12 cellular contexts compared by ENCODE assay signal in genomic region chr17:348692-349425, GRCh38. TPM values are rescaled to one million over a fixed set of nuclear protein-coding genes. Genes with fewer than 3 reads are reported as not detected.
A peak's percentile ranks its signal among the peaks of the same experiment; 100 is the strongest.
DNase-seq lines count a peak whose midpoint lies in the region; ATAC-seq, FAIRE-seq and TF ChIP-seq lines count a peak whose summit lies in the region.
"Had no signal": no experiment of that assay in that cellular context is flagged by ENCODE, and none has a peak within 500 bp of the region (broad histone marks: within the 10 kb centered on the region; RNA-seq: fewer than 3 reads in every experiment).

No MANE protein-coding gene starts in this region.

- H3K79me1 ChIP-seq in H1 (ENCODE audit: low read depth, low read length): no peaks in the 10 kb centered on the region

- H4K5ac ChIP-seq in H1 (ENCODE audit: insufficient read length, low read depth, low read length): no peak overlapping the region

- no peaks in the 10 kb centered on the region for H3K79me2 ChIP-seq in H1 (ENCODE audit: control insufficient read depth in 1 of 2, insufficient read depth in 2 of 2, low read length in 2 of 2)

- no peak for FAIRE-seq in H1 (lab: Jason Lieb, UNC)
- FAIRE-seq: A204.1 had no signal

- TF ChIP-seq EP300 in H1 (IDR thresholded peaks at IDR 0.05; ENCODE audit: borderline replicate concordance in 1 of 2, low read depth in 2 of 2, low read length in 2 of 2) (no peak), transverse colon (IDR thresholded peaks at IDR 0.05; ENCODE audit: low read depth) (no peak)

- H3K4me3 ChIP-seq in H1 (ENCODE audit: extremely low read depth in 1 of 4, insufficient read depth in 2 of 4, low read depth in 3 of 4, low read length in 4 of 4) (no peak overlapping the region), lower lobe of right lung (no peak overlapping the region), transverse colon (no peak overlapping the region)

- H3K36me3 ChIP-seq in H1 (ENCODE audit: control insufficient read depth in 2 of 4, insufficient read depth in 4 of 4, low read length in 3 of 4) (no peaks in the 10 kb centered on the region), lower lobe of right lung (no peaks in the 10 kb centered on the region), transverse colon (no peaks in the 10 kb centered on the region)

- in situ Hi-C loops in transverse colon (cut with MboI; ENCODE audit: low pct_ligation_motif_present in 1 of 4, low pct_unique_long_range_greater_than_20kb in 1 of 4, low sequenced_read_pairs in 3 of 4): no loop called here

- H3K23me2 ChIP-seq in H1 (ENCODE audit: low read depth, low read length): peaks cover 7% of the 10 kb centered on the region; the same call in 1 of the 2 replicates

- no peak overlapping the region for H2AFZ ChIP-seq in H1 (ENCODE audit: low read length)

- H3K27me3 ChIP-seq in H1 (replicated peaks in 1 of 4; ENCODE audit: control insufficient read depth in 3 of 4, extremely low read depth in 1 of 4, insufficient read depth in 3 of 4, low read length in 3 of 4) (no peaks in the 10 kb centered on the region), lower lobe of right lung (ENCODE audit: low read depth) (no peaks in the 10 kb centered on the region), transverse colon (no peaks in the 10 kb centered on the region)

- no peak overlapping the region for H4K91ac ChIP-seq in H1 (replicated peaks; ENCODE audit: insufficient read length, low read length)

- peak overlapping the region; percentile 4 for H3K4ac ChIP-seq in H1 (replicated peaks; ENCODE audit: insufficient read length, low read depth, low read length)

- H2AK5ac ChIP-seq in H1 (ENCODE audit: low read depth, low read length): no peak overlapping the region

- no peak overlapping the region for H2BK120ac ChIP-seq in H1 (replicated peaks; ENCODE audit: low read depth, low read length)

- no peak overlapping the region for H2BK15ac ChIP-seq in H1 (ENCODE audit: low read length)

- TF ChIP-seq POLR2A in H1 (IDR thresholded peaks at IDR 0.05; ENCODE audit: control extremely low read depth in 1 of 2, low read depth in 2 of 2, low read length in 2 of 2) (no peak), transverse colon (IDR thresholded peaks at IDR 0.05) (no peak)

- no peak overlapping the region for H3K18ac ChIP-seq in H1 (ENCODE audit: extremely low read depth, low read length)

- POLR2A ChIA-PET in H1 (lab: Charles Lee; ENCODE audit: partially characterized antibody): no interaction called here

- no peak overlapping the region for H3K27ac ChIP-seq in H1 (ENCODE audit: low read depth, low read length)
- peak overlapping the region; percentile 93 for H3K27ac ChIP-seq in lower lobe of right lung
- peak overlapping the region; percentile 90 to 94 (median 92) for H3K27ac ChIP-seq in transverse colon

- H3K9me3 ChIP-seq in H1 (ENCODE audit: insufficient read depth in 2 of 2, low read depth in 1 of 2, low read length in 1 of 2) (no peaks in the 10 kb centered on the region), lower lobe of right lung (no peaks in the 10 kb centered on the region), transverse colon (no peaks in the 10 kb centered on the region)

- H4K20me1 ChIP-seq in H1 (replicated peaks in 1 of 2; ENCODE audit: control insufficient read depth in 1 of 2, insufficient read depth in 2 of 2, low read length in 2 of 2): peaks cover 0 to 3% of the 10 kb centered on the region in 2 experiments

- no peak overlapping the region for H2BK12ac ChIP-seq in H1 (ENCODE audit: low read depth, low read length)

- no peak overlapping the region for H3K56ac ChIP-seq in H1 (replicated peaks; ENCODE audit: insufficient read length, low read depth, low read length)

- no peak overlapping the region for H3K23ac ChIP-seq in H1 (ENCODE audit: insufficient read length)

- DNase-seq in NCI-H2081 (lab: John Stamatoyannopoulos, UW): peak; percentile 7 to 20
- DNase-seq in NCI-H2081 treated with DMSO at 0.1 percent for 48 hours (lab: John Stamatoyannopoulos, UW): no peak
- DNase-seq in H1 (ENCODE audit: low read depth in 1 of 2, low spot score in 2 of 2): no peak
- DNase-seq in lower lobe of right lung: peak; percentile 74
- peak; percentile 72 for DNase-seq in transverse colon
- no peak for DNase-seq in SIG-M5 treated with dmso at 0.1 percent for 504 hours (lab: John Stamatoyannopoulos, UW; ENCODE audit: unreplicated experiment)
- no peak for DNase-seq in stimulated activated naive CD4-positive, alpha-beta T cell (lab: John Stamatoyannopoulos, UW)
- DNase-seq: activated CD4-positive, alpha-beta memory T cell treated with anti-CD3 and anti-CD28 coated beads for 36 hours; NCI-H446; SW 1271 had no signal

- no peak overlapping the region for H3K4me2 ChIP-seq in H1 (ENCODE audit: insufficient read depth in 1 of 2, low read depth in 2 of 2, low read length in 2 of 2)

- intact Hi-C loops in lower lobe of right lung (cut with DNase I): no loop called here
- intact Hi-C loops in transverse colon (cut with DNase I; ENCODE audit: low total_unique reads): no loop called here

- TF ChIP-seq CTCF in H1 (IDR thresholded peaks at IDR 0.05; ENCODE audit: control extremely low read depth in 1 of 3, insufficient read depth in 1 of 3, low read depth in 1 of 3, low read length in 3 of 3) (no peak), lower lobe of right lung (IDR thresholded peaks at IDR 0.05) (no peak), transverse colon (IDR thresholded peaks at IDR 0.05) (no peak)

- no peak overlapping the region for H3K14ac ChIP-seq in H1 (ENCODE audit: insufficient read length)

- ATAC-seq in lower lobe of right lung (peak; percentile 10 to 55), HG03521 (IDR thresholded peaks at IDR 0.05; ENCODE audit: unreplicated experiment) (no peak)

- no peak overlapping the region; the same call in 1 of the 2 replicates for H4K8ac ChIP-seq in H1 (ENCODE audit: extremely low read depth, insufficient read depth, low read length)

- peaks cover 0 to 9% (median 3%) of the 10 kb centered on the region in 4 experiments; a peak in 4 of 7 replicates for H3K4me1 ChIP-seq in H1 (replicated peaks in 1 of 4; ENCODE audit: control insufficient read depth in 3 of 4, insufficient read depth in 4 of 4, low read length in 3 of 4)
- peaks cover 67% of the 10 kb centered on the region for H3K4me1 ChIP-seq in lower lobe of right lung
- peaks cover 14 to 59% (median 50%) of the 10 kb centered on the region in 4 donors for H3K4me1 ChIP-seq in transverse colon

- no peak overlapping the region for H3K9ac ChIP-seq in H1 (replicated peaks in 1 of 4; ENCODE audit: extremely low read depth in 1 of 4, low read depth in 3 of 4, low read length in 3 of 4)

- peak; percentile 19 to 27; a peak in 3 of 4 replicates for TF ChIP-seq RAD21 in H1 (IDR thresholded peaks at IDR 0.05 in 1 of 2, conservative IDR thresholded peaks at IDR 0.05 in 1 of 2; ENCODE audit: low read depth in 2 of 2, low read length in 2 of 2)

- WGBS in H1 (ENCODE audit: extremely low coverage in 1 of 2, insufficient coverage in 1 of 2, insufficient read length in 1 of 2, insufficient replicate concordance in 2 of 2, low coverage in 1 of 2, low lambda C conversion rate in 2 of 2, missing lambda C conversion rate in 1 of 2), 2 experiments: 78% methylated on average over 12 of the region's 12 CpGs; no CpG with 5 or more reads in 1 of the 2 experiments
- WGBS in transverse colon (ENCODE audit: low coverage in 1 of 2), 2 donors: 44 to 64% methylated on average over 10 to 12 of the region's 12 CpGs

- no peak overlapping the region for H2BK5ac ChIP-seq in H1 (ENCODE audit: low read depth, low read length)

- H2BK20ac ChIP-seq in H1 (ENCODE audit: low read length): no peak overlapping the region; the same call in 1 of the 2 replicates

- CTCF ChIA-PET in H1 (lab: Charles Lee; ENCODE audit: partially characterized antibody): interaction anchor here (0.6 kb wide), 1 partner anchor 57 kb away, joined by 3 read pairs; no protein-coding TSS in a partner anchor

TF ChIP-seq in H1, 55 proteins besides CTCF, POLR2A, EP300 and RAD21:
- no peak for TF ChIP-seq JUND (IDR thresholded peaks at IDR 0.05; ENCODE audit: low read length)
- no peak for TF ChIP-seq MAFK (IDR thresholded peaks at IDR 0.05; ENCODE audit: low read depth, low read length)
- TF ChIP-seq ASH2L (IDR thresholded peaks at IDR 0.05; ENCODE audit: low read length): no peak
- TF ChIP-seq, protein P1, sequence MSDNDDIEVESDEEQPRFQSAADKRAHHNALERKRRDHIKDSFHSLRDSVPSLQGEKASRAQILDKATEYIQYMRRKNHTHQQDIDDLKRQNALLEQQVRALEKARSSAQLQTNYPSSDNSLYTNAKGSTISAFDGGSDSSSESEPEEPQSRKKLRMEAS (IDR thresholded peaks at IDR 0.05): no peak
- no peak for TF ChIP-seq RFX5 (IDR thresholded peaks at IDR 0.05; ENCODE audit: borderline replicate concordance, low read depth, low read length)
- TF ChIP-seq SAP30 (IDR thresholded peaks at IDR 0.05; ENCODE audit: insufficient read depth, insufficient replicate concordance, low read length): no peak
- TF ChIP-seq HDAC6 (IDR thresholded peaks at IDR 0.05; ENCODE audit: low read depth, low read length): no peak
- no peak for TF ChIP-seq CEBPB (IDR thresholded peaks at IDR 0.05; ENCODE audit: low read depth, low read length)
- no peak for TF ChIP-seq CBX8 (IDR thresholded peaks at IDR 0.05; ENCODE audit: borderline replicate concordance, low read depth, low read length)
- no peak for TF ChIP-seq CREB1 (IDR thresholded peaks at IDR 0.05)
- TF ChIP-seq KDM1A (IDR thresholded peaks at IDR 0.05; ENCODE audit: borderline replicate concordance, low read length): no peak
- no peak for TF ChIP-seq SP1 (IDR thresholded peaks at IDR 0.05; ENCODE audit: low read depth, low read length)
- TF ChIP-seq NANOG (IDR thresholded peaks at IDR 0.05; ENCODE audit: insufficient read depth, low read depth, low read length, poor library complexity, severe bottlenecking): no peak

RNA-seq across cellular contexts. Expression of gene RPH3AL, which starts 3.7 kb away (rescaled TPM):
- total RNA-seq in H1 (2021; fragmentation: NEBNext Ultra II Directional; extraction: Animal tissue kit (Norgen Biotek cat#: 25700)): 5.6 and 6.1 TPM in 2 replicates
- 5.8 and 10.7 TPM in 2 replicates for polyA plus RNA-seq in H1 (2011; rRNA removed)
- polyA plus RNA-seq in H1 (2011; cell fraction: cytosol; rRNA removed): 6.1 TPM
- 8.3 TPM for polyA plus RNA-seq in H1 (2011; cell fraction: nucleus; rRNA removed)
- 4.1 to 6.5 TPM (median 4.9 TPM) in 4 replicates for polyA plus RNA-seq in H1 (2012, experiment 1 of 2)
- 6.6 TPM for polyA plus RNA-seq in H1 (2012, experiment 2 of 2)
- 3.9 TPM for polyA plus RNA-seq in H1 (2013, experiment 1 of 2)
- 4.0 TPM for polyA plus RNA-seq in H1 (2013, experiment 2 of 2)
- 2.3 and 2.7 TPM in 2 replicates for polyA minus RNA-seq in H1 (2011; rRNA and poly(A)+ RNA removed)
- 4.3 TPM for polyA minus RNA-seq in H1 (2011; cell fraction: cytosol; rRNA and poly(A)+ RNA removed)
- polyA minus RNA-seq in H1 (2011; cell fraction: nucleus; rRNA and poly(A)+ RNA removed): 9.9 TPM
- 38.7 TPM for total RNA-seq in lower lobe of right lung
- 10 to 100 TPM; 24.3 to 90.5 (median 47.2) TPM for total RNA-seq in transverse colon

Comparison
In these comparisons a context has a peak if more than half of its experiments do, and no peak if none do; other contexts are left out.
1. DNase-seq: peak in NCI-H2081 (2 of 2), lower lobe of right lung (single experiment) and transverse colon (single experiment); none in NCI-H2081 treated with DMSO at 0.1 percent for 48 hours (single experiment), H1 (0 of 2), SIG-M5 treated with dmso at 0.1 percent for 504 hours (single experiment) and stimulated activated naive CD4-positive, alpha-beta T cell (0 of 6).